Comparison of ENCODE assay signal across 26 cellular contexts in genomic region chr2:193796847-193797246, GRCh38.
"Had no signal": no experiment of that assay in that cellular context is flagged by ENCODE, and none has a peak within 500 bp of the region (broad histone marks: within the 10 kb centered on the region; RNA-seq: fewer than 3 reads in every experiment).

No MANE protein-coding gene starts in this region.

- H3K36me3 ChIP-seq: stomach, suprapubic skin, thoracic aorta, thyroid gland, tibial artery, tibial nerve, transverse colon, upper lobe of left lung, upper lobe of right lung, uterus, vagina had no signal

- H3K4me3 ChIP-seq: stomach, suprapubic skin, testis, thoracic aorta, thyroid gland, tibial artery, tibial nerve, transverse colon, upper lobe of left lung, upper lobe of right lung, uterus, vagina had no signal

- H3K27ac ChIP-seq: stomach, suprapubic skin, testis, thoracic aorta, thyroid gland, tibial artery, tibial nerve, transverse colon, upper lobe of left lung, upper lobe of right lung, uterus, vagina had no signal

- ATAC-seq: stimulated activated effector memory CD8-positive, alpha-beta T cell treated with anti-CD3 and anti-CD28 coated beads, Interleukin-12 subunit alpha, Interleukin-12 subunit beta, amount 100 ng/mL, for 72 hours; stimulated activated memory B cell treated with anti-CD40 and anti-IgM and Interleukin-4, amounts not matched to agents 10 μg/mL and 1 μg/mL and 100 μg/mL, for 72 hours; stimulated activated naive B cell treated with anti-CD40 and anti-IgM and Interleukin-4, amounts not matched to agents 10 μg/mL and 1 μg/mL and 100 μg/mL, for 72 hours; stimulated activated naive CD8-positive, alpha-beta T cell treated with anti-CD3 and anti-CD28 coated beads, Interleukin-15, amount 100 ng/mL, for 72 hours; stimulated activated naive CD8-positive, alpha-beta T cell treated with anti-CD3 and anti-CD28 coated beads, Interleukin-15, Interleukin-2, amounts not matched to agents 100 U/mL and 50 U/mL, for 24 hours; upper lobe of right lung had no signal

- H3K27me3 ChIP-seq: stomach, suprapubic skin, testis, thyroid gland, tibial artery, tibial nerve, transverse colon, upper lobe of left lung, upper lobe of right lung, uterus, vagina had no signal

- DNase-seq: stimulated activated CD4-positive, alpha-beta T cell treated with anti-CD3 and anti-CD28 coated beads, Interleukin-2, amount 100 ng/mL, for 48 hours; stimulated activated CD4-positive, alpha-beta T cell treated with anti-CD3 and anti-CD28 coated beads, Interleukin-4, amount 100 ng/mL, for 1 hour; stimulated activated CD4-positive, alpha-beta T cell treated with anti-CD3 and anti-CD28 coated beads, Interleukin-4, amount 100 ng/mL, for 24 hours; stimulated activated CD4-positive, alpha-beta T cell treated with anti-CD3 and anti-CD28 coated beads, Interleukin-4, amount 100 ng/mL, for 4 hours; stimulated activated CD8-positive, alpha-beta memory T cell treated with anti-CD3 and anti-CD28 coated beads, Interleukin-4, amount 100 ng/mL, for 48 hours; stimulated activated naive B cell treated with anti-CD40 and anti-IgM and Interleukin-4, amounts not matched to agents 10 μg/mL and 1 μg/mL and 100 μg/mL, for 72 hours; stimulated activated naive CD4-positive, alpha-beta T cell; stimulated activated naive CD4-positive, alpha-beta T cell treated with Interleukin-2 at 50 U/mL for 16 hours; stimulated activated naive CD8-positive, alpha-beta T cell treated with anti-CD3 and anti-CD28 coated beads, Interleukin-15, amount 100 ng/mL, for 72 hours; stimulated activated naive CD8-positive, alpha-beta T cell treated with anti-CD3 and anti-CD28 coated beads, Interleukin-15, Interleukin-2, amounts not matched to agents 100 U/mL and 50 U/mL, for 24 hours; stomach; substantia nigra; testis; thyroid gland; tibial artery; transverse colon; trophoblast cell; upper lobe of left lung; upper lobe of right lung; uterus had no signal

- H3K9me3 ChIP-seq: suprapubic skin, testis, thoracic aorta, thyroid gland, tibial artery, tibial nerve, transverse colon, upper lobe of left lung, upper lobe of right lung, uterus, vagina had no signal
